8 cellular contexts compared by ENCODE assay signal in genomic region chr17:49360796-49361128, GRCh38. TPM values are rescaled to one million over a fixed set of nuclear protein-coding genes. Genes with fewer than 3 reads are reported as not detected.
DNase-seq lines count a peak whose midpoint lies in the region; ATAC-seq and TF ChIP-seq lines count a peak whose summit lies in the region.

No MANE protein-coding gene starts in this region.

- H3K9me3 ChIP-seq in SJCRH30 (replicated peaks), result no peaks in the 10 kb centered on the region
- no peaks in the 10 kb centered on the region for H3K9me3 ChIP-seq in parathyroid adenoma (ENCODE audit: control insufficient read depth, low read length)

- peak overlapping the region; percentile 93 for H3K4me3 ChIP-seq in SJCRH30
- H3K4me3 ChIP-seq in epithelial cell of proximal tubule (ENCODE audit: low read depth, low read length), result peak overlapping the region; percentile 97
- peak overlapping the region; percentile 79 for H3K4me3 ChIP-seq in parathyroid adenoma (ENCODE audit: low read depth, low read length)

- H3K27ac Mint-ChIP-seq in activated CD4-positive, alpha-beta T cell treated with anti-CD3 and anti-CD28 coated beads for 36 hours, result peak overlapping the region; percentile 92

- H3K4me3 Mint-ChIP-seq in activated CD4-positive, alpha-beta T cell treated with anti-CD3 and anti-CD28 coated beads for 36 hours, result peak overlapping the region; percentile 92

- no peak overlapping the region for H3K9ac ChIP-seq in parathyroid adenoma

- POLR2A ChIA-PET in activated CD4-positive, alpha-beta T cell treated with anti-CD3 and anti-CD28 coated beads for 36 hours (lab: Charles Lee), result no interaction called here

- CTCF ChIA-PET in activated CD4-positive, alpha-beta T cell treated with anti-CD3 and anti-CD28 coated beads for 36 hours (lab: Charles Lee), result interaction anchor here (0.7 to 10.9 kb wide), 6 partner anchors 7 to 1120 kb away, joined by 3 to 116 read pairs (median 8); no protein-coding TSS in a partner anchor

- H3K79me2 ChIP-seq in parathyroid adenoma, result peaks cover 46% of the 10 kb centered on the region

- DNase-seq in activated CD4-positive, alpha-beta T cell treated with anti-CD3 and anti-CD28 coated beads for 36 hours, result peak; percentile 70
- DNase-seq in activated CD4-positive, alpha-beta T cell treated with anti-CD3 and anti-CD28 coated beads for 4 hours, result no peak
- DNase-seq in SJCRH30 (peak in 1 of 2 experiments; percentile 41), epithelial cell of proximal tubule (ENCODE audit: low read depth) (no peak), GF-D8 (lab: John Stamatoyannopoulos, UW) (no peak), iPS-NIHi11 (ENCODE audit: low spot score) (no peak), NCI-H2081 treated with DMSO at 0.1 percent for 48 hours (lab: John Stamatoyannopoulos, UW) (no peak)

- H3K36me3 ChIP-seq in SJCRH30 (no peaks in the 10 kb centered on the region), parathyroid adenoma (ENCODE audit: control insufficient read depth, insufficient read depth, low read length) (no peaks in the 10 kb centered on the region)

- H3K4me1 ChIP-seq in SJCRH30 (no peaks in the 10 kb centered on the region), parathyroid adenoma (peaks cover 17% of the 10 kb centered on the region)

- peak overlapping the region; percentile 77 for H2AFZ ChIP-seq in parathyroid adenoma

- H3K27me3 Mint-ChIP-seq in activated CD4-positive, alpha-beta T cell treated with anti-CD3 and anti-CD28 coated beads for 36 hours, result peaks cover 1% of the 10 kb centered on the region

- ATAC-seq in activated CD4-positive, alpha-beta T cell treated with anti-CD3 and anti-CD28 coated beads for 36 hours, result no peak

- no peaks in the 10 kb centered on the region for H3K27me3 ChIP-seq in SJCRH30
- H3K27me3 ChIP-seq in parathyroid adenoma (ENCODE audit: control insufficient read depth, insufficient read depth, low read length), result no peaks in the 10 kb centered on the region

- peak overlapping the region; percentile 82 for H3K4me2 ChIP-seq in parathyroid adenoma (ENCODE audit: low read length)

- no peak overlapping the region for H3K27ac ChIP-seq in SJCRH30
- H3K27ac ChIP-seq in parathyroid adenoma, result no peak overlapping the region

- no peaks in the 10 kb centered on the region for H3K9me3 Mint-ChIP-seq in activated CD4-positive, alpha-beta T cell treated with anti-CD3 and anti-CD28 coated beads for 36 hours (ENCODE audit: low read depth)

- intact Hi-C loops in activated CD4-positive, alpha-beta T cell treated with anti-CD3 and anti-CD28 coated beads for 36 hours (cut with DNase I, micrococcal nuclease), result loop anchor here (1.0 to 5.0 kb wide), 7 partner anchors 18 to 468 kb away; partner anchors contain the start of genes ATP5MC1 (in 1 of the 2) and PHB1 (in 1 of the 2)

- peaks cover 53% of the 10 kb centered on the region for H3K4me1 Mint-ChIP-seq in activated CD4-positive, alpha-beta T cell treated with anti-CD3 and anti-CD28 coated beads for 36 hours

- peaks cover 2% of the 10 kb centered on the region for H3K36me3 Mint-ChIP-seq in activated CD4-positive, alpha-beta T cell treated with anti-CD3 and anti-CD28 coated beads for 36 hours (ENCODE audit: low read depth)

- no peak for TF ChIP-seq CTCF in epithelial cell of proximal tubule (conservative IDR thresholded peaks at IDR 0.05; ENCODE audit: low read depth, low read length)
- TF ChIP-seq CTCF in parathyroid adenoma (IDR thresholded peaks at IDR 0.05), result no peak

RNA-seq across cellular contexts. Expression of gene ZNF652, which starts 1.3 kb away (rescaled TPM):
- total RNA-seq in activated CD4-positive, alpha-beta T cell treated with anti-CD3 and anti-CD28 coated beads for 36 hours, result 1 to 10 TPM; 5.2 to 7.0 TPM
- 28.2 and 29.2 TPM in 2 replicates for total RNA-seq in SJCRH30 (2014; rRNA removed; shearing (Covaris generic))
- 10.9 and 12.8 TPM in 2 replicates for total RNA-seq in epithelial cell of proximal tubule

RNA-seq across cellular contexts. Expression of gene PHB1, which starts 53.9 kb away (rescaled TPM):
- total RNA-seq in activated CD4-positive, alpha-beta T cell treated with anti-CD3 and anti-CD28 coated beads for 36 hours, result 100 to 1,000 TPM; 346 to 350 TPM
- 240 and 249 TPM in 2 replicates for total RNA-seq in SJCRH30 (2014; rRNA removed; shearing (Covaris generic))
- total RNA-seq in epithelial cell of proximal tubule, result 166 and 263 TPM in 2 replicates
